Comparison of ENCODE assay signal across 8 cellular contexts in the genomic region with DNA sequence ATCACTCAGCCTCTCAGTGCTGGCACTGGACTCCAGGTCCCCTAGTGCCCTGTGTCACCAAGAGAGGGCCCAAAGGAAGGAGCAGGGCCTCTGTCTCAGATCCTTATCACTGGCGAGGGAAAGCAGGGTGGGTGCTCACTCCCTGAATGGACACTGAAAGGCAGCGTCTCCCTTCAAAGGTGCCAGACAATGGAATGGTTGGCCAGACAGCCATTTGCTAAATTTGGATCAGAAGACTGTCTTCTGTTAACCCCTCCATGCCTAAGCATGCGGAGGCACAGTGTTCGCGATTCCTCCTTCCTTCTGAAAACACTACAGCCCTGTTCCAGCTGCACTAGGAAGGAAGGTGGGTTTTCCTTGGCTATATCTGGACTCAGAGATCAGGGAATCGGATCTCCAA. TPM values are rescaled to one million over a fixed set of nuclear protein-coding genes. Genes with fewer than 3 reads are reported as not detected.
DNase-seq lines count a peak whose midpoint lies in the region; ATAC-seq and TF ChIP-seq lines count a peak whose summit lies in the region.

No MANE protein-coding gene starts in this region.

- no peak overlapping the region for H2AFZ ChIP-seq in mesenchymal stem cell (ENCODE audit: low read depth, low read length)

- H4K8ac ChIP-seq in mesenchymal stem cell (ENCODE audit: low read length) = no peak overlapping the region

- peaks cover 0 to 8% of the 10 kb centered on the region in 2 donors for H3K27me3 ChIP-seq in body of pancreas
- H3K27me3 ChIP-seq in mesenchymal stem cell (ENCODE audit: control insufficient read depth in 1 of 2, insufficient read depth in 1 of 2, low read length in 2 of 2) = peaks cover 47 to 90% of the 10 kb centered on the region in 2 experiments
- peaks cover 0 to 31% (median 27%) of the 10 kb centered on the region in 4 donors for H3K27me3 ChIP-seq in upper lobe of left lung
- H3K27me3 ChIP-seq in sigmoid colon = peaks cover 13 to 29% (median 23%) of the 10 kb centered on the region in 3 donors

- 67 to 87% methylated on average over 3 to 6 of the region's 6 CpGs for WGBS in body of pancreas, 2 donors
- 70% methylated on average over 6 of the region's 6 CpGs for WGBS in mesenchymal stem cell
- WGBS in upper lobe of left lung, 2 donors = 70 to 75% methylated on average over 2 to 6 of the region's 6 CpGs
- 79 to 82% methylated on average over 6 of the region's 6 CpGs for WGBS in sigmoid colon, 2 donors

- H2BK120ac ChIP-seq in mesenchymal stem cell (ENCODE audit: low read depth, low read length) = no peak overlapping the region

- no peak for ATAC-seq in body of pancreas
- no peak for ATAC-seq in upper lobe of left lung (ENCODE audit: low FRiP score in 2 of 2)
- no peak for ATAC-seq in HG03342 (IDR thresholded peaks at IDR 0.05; ENCODE audit: unreplicated experiment)

- no peak overlapping the region for H2BK15ac ChIP-seq in mesenchymal stem cell (ENCODE audit: low read depth, poor library complexity, severe bottlenecking)

- H2BK5ac ChIP-seq in mesenchymal stem cell (ENCODE audit: low read depth, low read length, poor library complexity, severe bottlenecking) = no peak overlapping the region

- peak overlapping the region; percentile 27 for H3K4me3 Mint-ChIP-seq in activated naive CD8-positive, alpha-beta T cell
- no peak overlapping the region for H3K4me3 Mint-ChIP-seq in activated naive CD8-positive, alpha-beta T cell treated with anti-CD3 and anti-CD28 coated beads for 36 hours

- H3K18ac ChIP-seq in mesenchymal stem cell (ENCODE audit: low read depth in 1 of 2, low read length in 2 of 2) = no peak overlapping the region

- no peak overlapping the region for H4K91ac ChIP-seq in mesenchymal stem cell (ENCODE audit: low read length)

- H3K4me1 ChIP-seq in body of pancreas = peaks cover 35% of the 10 kb centered on the region
- H3K4me1 ChIP-seq in mesenchymal stem cell (ENCODE audit: control insufficient read depth, insufficient read depth, low read depth, low read length) = peaks cover 19% of the 10 kb centered on the region
- peaks cover 32 to 40% (median 37%) of the 10 kb centered on the region in 4 donors for H3K4me1 ChIP-seq in upper lobe of left lung
- H3K4me1 ChIP-seq in sigmoid colon = peaks cover 0 to 31% (median 24%) of the 10 kb centered on the region in 4 donors

- no peak for DNase-seq in activated naive CD8-positive, alpha-beta T cell treated with anti-CD3 and anti-CD28 coated beads for 36 hours
- no peak for DNase-seq in body of pancreas
- DNase-seq in mesenchymal stem cell = no peak
- DNase-seq in upper lobe of left lung = no peak
- no peak for DNase-seq in activated effector memory CD4-positive, alpha-beta T cell treated with Interleukin-2 at 50 U/mL for 16 hours
- DNase-seq in sigmoid colon = no peak

- H3K4me3 ChIP-seq in body of pancreas = no peak overlapping the region
- peak overlapping the region in 1 of 2 experiments; percentile 73 for H3K4me3 ChIP-seq in mesenchymal stem cell (ENCODE audit: insufficient read depth in 1 of 2, low read depth in 1 of 2, low read length in 2 of 2)
- peak overlapping the region in 1 of 4 donors; percentile 58 for H3K4me3 ChIP-seq in upper lobe of left lung
- peak overlapping the region in 1 of 4 donors; percentile 42 for H3K4me3 ChIP-seq in sigmoid colon

- no peak overlapping the region for H3K23ac ChIP-seq in mesenchymal stem cell (ENCODE audit: low read length in 2 of 2)

- H2BK12ac ChIP-seq in mesenchymal stem cell (ENCODE audit: low read length in 2 of 2) = no peak overlapping the region

- H3K4me1 Mint-ChIP-seq in activated naive CD8-positive, alpha-beta T cell (ENCODE audit: low read depth) = peaks cover 25% of the 10 kb centered on the region
- H3K4me1 Mint-ChIP-seq in activated naive CD8-positive, alpha-beta T cell treated with anti-CD3 and anti-CD28 coated beads for 36 hours = peaks cover 19% of the 10 kb centered on the region

- no peaks in the 10 kb centered on the region for H3K9me3 Mint-ChIP-seq in activated naive CD8-positive, alpha-beta T cell (ENCODE audit: low read depth)
- H3K9me3 Mint-ChIP-seq in activated naive CD8-positive, alpha-beta T cell treated with anti-CD3 and anti-CD28 coated beads for 36 hours = no peaks in the 10 kb centered on the region

- no peaks in the 10 kb centered on the region for H3K36me3 Mint-ChIP-seq in activated naive CD8-positive, alpha-beta T cell
- no peaks in the 10 kb centered on the region for H3K36me3 Mint-ChIP-seq in activated naive CD8-positive, alpha-beta T cell treated with anti-CD3 and anti-CD28 coated beads for 36 hours

- TF ChIP-seq EP300 in upper lobe of left lung (IDR thresholded peaks at IDR 0.05) (no peak), sigmoid colon (IDR thresholded peaks at IDR 0.05) (no peak)

- peaks cover 11% of the 10 kb centered on the region for H3K27me3 Mint-ChIP-seq in activated naive CD8-positive, alpha-beta T cell
- H3K27me3 Mint-ChIP-seq in activated naive CD8-positive, alpha-beta T cell treated with anti-CD3 and anti-CD28 coated beads for 36 hours = peaks cover 38% of the 10 kb centered on the region

- H3K14ac ChIP-seq in mesenchymal stem cell (ENCODE audit: low read length in 2 of 2) = no peak overlapping the region

- no peaks in the 10 kb centered on the region for H3K9me3 ChIP-seq in body of pancreas
- H3K9me3 ChIP-seq in mesenchymal stem cell (ENCODE audit: control insufficient read depth, low read length) = no peaks in the 10 kb centered on the region
- H3K9me3 ChIP-seq in upper lobe of left lung = no peaks in the 10 kb centered on the region
- no peaks in the 10 kb centered on the region for H3K9me3 ChIP-seq in sigmoid colon

- H3K27ac ChIP-seq in body of pancreas (peak overlapping the region in 3 of 4 donors; percentile 31 to 68 (median 45)), mesenchymal stem cell (ENCODE audit: low read length, poor library complexity, severe bottlenecking) (no peak overlapping the region), upper lobe of left lung (peak overlapping the region in 3 of 4 donors; percentile 8 to 71 (median 63)), sigmoid colon (peak overlapping the region in 1 of 4 donors; percentile 33)

- no peaks in the 10 kb centered on the region for H3K79me1 ChIP-seq in mesenchymal stem cell (replicated peaks; ENCODE audit: low read length, poor library complexity, severe bottlenecking)

- H3K27ac Mint-ChIP-seq in activated naive CD8-positive, alpha-beta T cell = no peak overlapping the region
- H3K27ac Mint-ChIP-seq in activated naive CD8-positive, alpha-beta T cell treated with anti-CD3 and anti-CD28 coated beads for 36 hours = no peak overlapping the region

- TF ChIP-seq POLR2A in body of pancreas (IDR thresholded peaks at IDR 0.05) (no peak), upper lobe of left lung (IDR thresholded peaks at IDR 0.05) (no peak), sigmoid colon (IDR thresholded peaks at IDR 0.05) (no peak)

- H3K4ac ChIP-seq in mesenchymal stem cell (ENCODE audit: low read depth in 1 of 2, low read length in 2 of 2) = no peak overlapping the region

- H3K36me3 ChIP-seq in body of pancreas (replicated peaks in 1 of 2; ENCODE audit: insufficient read depth in 1 of 2, low read depth in 2 of 2) (no peaks in the 10 kb centered on the region), mesenchymal stem cell (ENCODE audit: control insufficient read depth in 1 of 2, insufficient read depth in 2 of 2, low read depth in 1 of 2, low read length in 2 of 2) (no peaks in the 10 kb centered on the region), upper lobe of left lung (no peaks in the 10 kb centered on the region), sigmoid colon (no peaks in the 10 kb centered on the region)

- H3K4me2 ChIP-seq in mesenchymal stem cell (ENCODE audit: low read length, poor library complexity, severe bottlenecking) = no peak overlapping the region

- TF ChIP-seq CTCF in body of pancreas (IDR thresholded peaks at IDR 0.05) = no peak
- no peak for TF ChIP-seq CTCF in upper lobe of left lung (IDR thresholded peaks at IDR 0.05)
- TF ChIP-seq CTCF in sigmoid colon (IDR thresholded peaks at IDR 0.05) = no peak

- H3K9ac ChIP-seq in mesenchymal stem cell (ENCODE audit: low read length) = peak overlapping the region; percentile 61

- H2AK5ac ChIP-seq in mesenchymal stem cell (ENCODE audit: low read length, severe bottlenecking) = no peak overlapping the region

- intact Hi-C loops in body of pancreas (cut with DNase I) = loop anchor here (5.0 kb wide), 1 partner anchor 40 kb away; no protein-coding TSS in a partner anchor
- intact Hi-C loops in sigmoid colon (cut with DNase I) = no loop called here

RNA-seq across cellular contexts. Expression of a gene that starts 48.4 kb away (rescaled TPM):
- under 1 TPM; 0.37 to 0.42 TPM for total RNA-seq in activated naive CD8-positive, alpha-beta T cell treated with anti-CD3 and anti-CD28 coated beads for 36 hours
- total RNA-seq in body of pancreas (10 to 100 TPM; 11.2 to 19.8 TPM), upper lobe of left lung (10 to 100 TPM in 2 of 6 donors, 1 to 10 TPM in 4; 1.6 to 16.6 (median 5.6) TPM), sigmoid colon (1 to 10 TPM in 3 of 4 donors, under 1 TPM in 1; 0.81 to 9.4 (median 1.7) TPM)
- 0.04 TPM for polyA plus RNA-seq in mesenchymal stem cell (2013, experiment 1 of 2)
- not detected for polyA plus RNA-seq in mesenchymal stem cell (2013, experiment 2 of 2)
- 1 to 10 TPM in 2 of 3 donors, not detected in 1; 1.1 to 1.2 TPM for polyA plus RNA-seq in sigmoid colon
